1 cellular context compared by ENCODE assay signal in the genomic region with DNA sequence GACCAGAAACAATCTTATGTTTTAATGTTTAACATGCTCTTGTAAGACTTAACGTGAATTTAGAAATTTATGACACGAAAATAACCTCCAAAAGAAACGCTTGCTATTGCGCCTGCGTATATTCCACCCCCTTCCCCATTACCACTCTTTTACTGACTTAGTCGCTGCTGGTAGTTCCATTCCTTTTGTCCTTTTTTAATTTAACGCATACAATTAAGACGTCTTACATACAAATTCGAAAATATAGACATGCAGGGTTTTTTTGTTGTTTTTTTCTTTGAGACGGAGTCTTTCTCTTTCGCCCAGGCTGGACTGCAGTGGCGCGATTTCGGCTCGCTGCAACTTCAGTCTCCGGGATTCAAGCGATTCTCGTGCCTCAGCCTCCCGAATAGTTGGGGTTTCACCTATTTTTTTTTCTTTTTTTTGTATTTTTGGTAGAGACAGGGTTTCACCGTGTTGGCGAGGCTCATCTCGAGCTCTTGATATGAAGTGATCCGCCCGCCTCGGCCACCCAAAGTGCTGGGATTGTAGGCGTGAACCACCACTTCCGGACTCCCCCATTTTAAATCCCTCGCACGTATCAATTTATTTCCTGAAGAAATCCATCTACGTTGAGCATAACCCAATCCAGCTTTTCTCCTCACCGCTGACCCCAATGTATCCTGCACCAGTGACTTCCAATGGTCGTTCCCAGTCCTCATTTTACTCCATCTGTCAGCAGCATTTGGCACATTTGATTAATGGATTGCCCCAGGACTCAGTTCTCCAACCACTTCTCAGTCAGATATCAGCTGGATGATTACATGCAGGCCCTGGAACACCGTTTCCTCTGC.
TF ChIP-seq lines count a peak whose summit lies in the region.

No MANE protein-coding gene starts in this region.

TF ChIP-seq in SK-N-SH, 30 proteins besides CTCF, POLR2A, EP300 and RAD21 (continued from another document):
- 0 out of 2 replicates have a peak, but pooled peaks have one; percentile 23 for TF ChIP-seq TAF1 (IDR thresholded peaks at IDR 0.05; ENCODE audit: borderline replicate concordance, low read depth, low read length)
- TF ChIP-seq GABPA (IDR thresholded peaks at IDR 0.05; ENCODE audit: low read depth): peak; percentile 43; the same call in 1 of the 2 replicates
- TF ChIP-seq, protein P1, sequence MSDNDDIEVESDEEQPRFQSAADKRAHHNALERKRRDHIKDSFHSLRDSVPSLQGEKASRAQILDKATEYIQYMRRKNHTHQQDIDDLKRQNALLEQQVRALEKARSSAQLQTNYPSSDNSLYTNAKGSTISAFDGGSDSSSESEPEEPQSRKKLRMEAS (IDR thresholded peaks at IDR 0.05; ENCODE audit: low read depth): peak; percentile 42; the same call in 1 of the 2 replicates
